ENCODE assay signal across 9 cellular contexts in the genomic region with DNA sequence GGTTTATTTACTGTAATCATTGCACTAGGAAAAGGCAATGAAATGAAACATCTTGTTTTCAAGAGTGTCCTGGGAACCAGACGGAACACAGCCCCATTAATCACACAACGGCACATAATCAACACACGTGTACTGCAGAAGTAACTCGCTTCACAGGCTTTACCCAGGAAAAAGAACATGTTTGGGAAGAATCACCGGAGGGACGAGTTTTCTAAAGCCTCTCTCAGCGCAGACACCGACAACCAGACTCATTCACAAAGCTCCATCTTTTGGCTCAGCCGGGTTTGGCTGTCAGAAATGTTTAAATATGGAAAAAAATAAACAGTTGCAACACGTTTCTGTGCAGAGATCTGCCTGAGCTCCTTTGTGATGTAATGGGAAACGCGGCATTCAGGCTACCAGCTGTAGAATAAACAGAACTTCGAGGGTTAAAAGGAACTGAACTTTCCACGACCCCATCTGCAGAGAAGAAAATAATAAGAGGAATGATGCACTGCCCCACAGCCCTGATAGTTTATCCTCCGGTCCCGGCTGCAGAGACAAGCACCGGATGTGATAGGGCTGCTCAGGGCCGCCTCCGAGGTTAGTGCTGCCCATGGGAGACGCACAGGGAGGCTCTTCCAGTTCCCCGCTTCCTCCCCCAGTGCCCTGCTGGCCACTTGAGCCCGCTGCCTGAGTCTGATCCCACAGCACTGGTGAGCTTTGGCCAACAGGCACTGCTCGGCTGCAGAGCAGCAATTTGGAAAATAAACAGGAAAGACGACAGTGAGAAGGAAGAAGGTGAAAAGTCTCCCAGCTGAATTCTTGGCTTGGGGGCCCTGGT.
DNase-seq lines count a peak whose midpoint lies in the region; ATAC-seq and FAIRE-seq lines count a peak whose summit lies in the region.
"Had no signal": no experiment of that assay in that cellular context is flagged by ENCODE, and none has a peak within 500 bp of the region (broad histone marks: within the 10 kb centered on the region; RNA-seq: fewer than 3 reads in every experiment).

No MANE protein-coding gene starts in this region.

- H3K4me1 ChIP-seq in small intestine (ENCODE audit: control insufficient read depth in 2 of 2, insufficient read depth in 1 of 2, low read depth in 1 of 2, low read length in 1 of 2): peaks cover 0 to 9% of the 10 kb centered on the region in 2 donors

- 51 to 82% (median 68%) methylated on average over 24 of the region's 24 CpGs for whole genome bisulfite sequencing in small intestine, 3 donors

- no peaks in the 10 kb centered on the region for H3K27me3 ChIP-seq in small intestine (ENCODE audit: control insufficient read depth in 2 of 2, insufficient read depth in 2 of 2, low read length in 2 of 2)

- H3K9me3 ChIP-seq in small intestine (ENCODE audit: control insufficient read depth, low read depth): no peaks in the 10 kb centered on the region

- H3K36me3 ChIP-seq in small intestine (ENCODE audit: control insufficient read depth in 2 of 2, insufficient read depth in 2 of 2, low read length in 2 of 2): peaks cover 3 to 4% of the 10 kb centered on the region in 2 donors

- no peak overlapping the region for H3K4me3 ChIP-seq in small intestine (ENCODE audit: low read depth in 1 of 2, low read length in 2 of 2)

- ATAC-seq in GM21717 (IDR thresholded peaks at IDR 0.05; ENCODE audit: unreplicated experiment): no peak
- no peak for ATAC-seq in activated naive CD4-positive, alpha-beta T cell treated with anti-CD3 and anti-CD28 coated beads, Interleukin-2, amount 50 U/mL, for 72 hours
- ATAC-seq in stimulated activated naive CD8-positive, alpha-beta T cell treated with anti-CD3 and anti-CD28 coated beads, Interleukin-15, Interleukin-2, amounts not matched to agents 100 U/mL and 50 U/mL, for 24 hours: no peak
- ATAC-seq in GM19452 (IDR thresholded peaks at IDR 0.05; ENCODE audit: unreplicated experiment): no peak

- DNase-seq in HT1080 (ENCODE audit: low read depth) (peak; percentile 72), hepatic stellate cell (ENCODE audit: low spot score) (peak; percentile 75), small intestine (peak; percentile 7)
- no peak for DNase-seq in activated naive CD4-positive, alpha-beta T cell treated with anti-CD3 and anti-CD28 coated beads, Interleukin-2, amount 50 U/mL, for 72 hours (ENCODE audit: low spot score in 2 of 2)
- DNase-seq in stimulated activated naive CD8-positive, alpha-beta T cell treated with anti-CD3 and anti-CD28 coated beads, Interleukin-15, Interleukin-2, amounts not matched to agents 100 U/mL and 50 U/mL, for 24 hours: no peak
- DNase-seq: NCI-H187 had no signal

- H3K9me3 Mint-ChIP-seq in activated naive CD4-positive, alpha-beta T cell treated with anti-CD3 and anti-CD28 coated beads, Interleukin-2, amount 50 U/mL, for 72 hours: no peaks in the 10 kb centered on the region

- peaks cover 0 to 1% of the 10 kb centered on the region in 2 donors for H3K36me3 Mint-ChIP-seq in activated naive CD4-positive, alpha-beta T cell treated with anti-CD3 and anti-CD28 coated beads, Interleukin-2, amount 50 U/mL, for 72 hours

- H3K27ac Mint-ChIP-seq in activated naive CD4-positive, alpha-beta T cell treated with anti-CD3 and anti-CD28 coated beads, Interleukin-2, amount 50 U/mL, for 72 hours: peak overlapping the region in 1 of 2 donors; percentile 40

- no peak for FAIRE-seq in small intestine (lab: Jason Lieb, UNC)

- H3K27ac ChIP-seq in angular gyrus (ENCODE audit: low read depth, low read length): peak overlapping the region; percentile 7
- peak overlapping the region; percentile 35 to 92 for H3K27ac ChIP-seq in small intestine (ENCODE audit: low read depth in 1 of 2, low read length in 1 of 2)

Comparison
In these comparisons a context has a peak if more than half of its experiments do, and no peak if none do; other contexts are left out.
1. DNase-seq: peak in HT1080 (single experiment), hepatic stellate cell (single experiment) and small intestine (single experiment); none in activated naive CD4-positive, alpha-beta T cell treated with anti-CD3 and anti-CD28 coated beads, Interleukin-2, amount 50 U/mL, for 72 hours (0 of 2) and stimulated activated naive CD8-positive, alpha-beta T cell treated with anti-CD3 and anti-CD28 coated beads, Interleukin-15, Interleukin-2, amounts not matched to agents 100 U/mL and 50 U/mL, for 24 hours (single experiment).